17 cellular contexts compared by ENCODE assay signal in genomic region chr12:6775185-6775770, GRCh38. TPM values are rescaled to one million over a fixed set of nuclear protein-coding genes. Genes with fewer than 3 reads are reported as not detected.
DNase-seq lines count a peak whose midpoint lies in the region; ATAC-seq, FAIRE-seq and TF ChIP-seq lines count a peak whose summit lies in the region.
"Had no signal": no experiment of that assay in that cellular context is flagged by ENCODE, and none has a peak within 500 bp of the region (broad histone marks: within the 10 kb centered on the region; RNA-seq: fewer than 3 reads in every experiment).

No MANE protein-coding gene starts in this region.

- no peak for ATAC-seq in activated T-helper 17 cell treated with anti-CD3 and anti-CD28 coated beads, Interleukin-2, amount 50 U/mL, for 72 hours (replicated peaks)
- no peak for ATAC-seq in natural killer cell
- ATAC-seq: left ventricle myocardium superior, SK-N-SH treated with all-trans-retinoic acid at 6 μM for 48 hours had no signal

- intact Hi-C loops in natural killer cell (cut with micrococcal nuclease), result no loop called here
- intact Hi-C loops in posterior cingulate gyrus (cut with DNase I), result loop anchor here (5.0 kb wide), 1 partner anchor 38 kb away; no protein-coding TSS in a partner anchor

- no peak for TF ChIP-seq CTCF in natural killer cell (IDR thresholded peaks at IDR 0.05)

- in situ Hi-C loops in ACHN (cut with HindIII; ENCODE audit: low pct_ligation_motif_present, low pct_unique_long_range_greater_than_20kb, low sequenced_read_pairs), result no loop called here

- peaks cover 67% of the 10 kb centered on the region for H3K4me1 Mint-ChIP-seq in activated T-helper 17 cell treated with anti-CD3 and anti-CD28 coated beads, Interleukin-2, amount 50 U/mL, for 72 hours
- H3K4me1 Mint-ChIP-seq in natural killer cell, result peaks cover 19 to 31% of the 10 kb centered on the region in 2 donors

- H3K4me3 Mint-ChIP-seq in activated T-helper 17 cell treated with anti-CD3 and anti-CD28 coated beads, Interleukin-2, amount 50 U/mL, for 72 hours, result peak overlapping the region; percentile 89
- H3K4me3 Mint-ChIP-seq in natural killer cell, result peak overlapping the region; percentile 21

- peak; percentile 63 for FAIRE-seq in GM18507 (lab: Jason Lieb, UNC)
- FAIRE-seq: G401.6, urothelium cell line had no signal

- H3K27me3 Mint-ChIP-seq in activated T-helper 17 cell treated with anti-CD3 and anti-CD28 coated beads, Interleukin-2, amount 50 U/mL, for 72 hours, result peaks cover 11% of the 10 kb centered on the region
- peaks cover 62 to 74% of the 10 kb centered on the region in 2 donors for H3K27me3 Mint-ChIP-seq in natural killer cell (ENCODE audit: low read depth in 2 of 2)

- H3K9me3 Mint-ChIP-seq in activated T-helper 17 cell treated with anti-CD3 and anti-CD28 coated beads, Interleukin-2, amount 50 U/mL, for 72 hours, result no peaks in the 10 kb centered on the region
- no peaks in the 10 kb centered on the region for H3K9me3 Mint-ChIP-seq in natural killer cell

- H3K36me3 Mint-ChIP-seq in activated T-helper 17 cell treated with anti-CD3 and anti-CD28 coated beads, Interleukin-2, amount 50 U/mL, for 72 hours (ENCODE audit: low read depth), result peaks cover 87% of the 10 kb centered on the region
- no peaks in the 10 kb centered on the region for H3K36me3 Mint-ChIP-seq in natural killer cell

- DNase-seq in DMS53 (lab: John Stamatoyannopoulos, UW) (peak; percentile 40), DMS53 treated with DMSO at 0.1 percent for 48 hours (lab: John Stamatoyannopoulos, UW; ENCODE audit: unreplicated experiment) (no peak), GM18507 (ENCODE audit: extremely low spot score, insufficient read length, low read depth) (no peak), natural killer cell (no peak), NCI-H1092 (lab: John Stamatoyannopoulos, UW) (no peak), posterior cingulate gyrus (no peak), ACHN (no peak)
- DNase-seq: 8988T; NCI-H1105 treated with DMSO at 0.1 percent for 48 hours; NCI-H345; stimulated activated naive CD4-positive, alpha-beta T cell had no signal

- H3K27ac Mint-ChIP-seq in activated T-helper 17 cell treated with anti-CD3 and anti-CD28 coated beads, Interleukin-2, amount 50 U/mL, for 72 hours, result peak overlapping the region; percentile 85
- H3K27ac Mint-ChIP-seq in natural killer cell, result peak overlapping the region in 1 of 2 donors; percentile 45

RNA-seq across cellular contexts. Expression of gene LAG3, which starts 3.0 kb away (rescaled TPM):
- 100 to 1,000 TPM in 1 of 2 donors, 10 to 100 TPM in 1; 45.6 to 206 TPM for total RNA-seq in activated T-helper 17 cell treated with anti-CD3 and anti-CD28 coated beads, Interleukin-2, amount 50 U/mL, for 72 hours
- 1 to 10 TPM in 1 of 3 donors, under 1 TPM in 2; 0.36 to 7.6 (median 0.78) TPM for total RNA-seq in natural killer cell
- total RNA-seq: skeletal muscle tissue had no signal

RNA-seq across cellular contexts. Expression of gene PTMS, which starts 9.1 kb away (rescaled TPM):
- 100 to 1,000 TPM in 1 of 2 donors, 10 to 100 TPM in 1; 71.3 to 161 TPM for total RNA-seq in activated T-helper 17 cell treated with anti-CD3 and anti-CD28 coated beads, Interleukin-2, amount 50 U/mL, for 72 hours
- 10 to 100 TPM in 1 of 3 donors, 1 to 10 TPM in 2; 2.3 to 33.2 (median 2.8) TPM for total RNA-seq in natural killer cell

RNA-seq across cellular contexts. Expression of gene CD4, which starts 14.1 kb away (rescaled TPM):
- 100 to 1,000 TPM; 224 to 261 TPM for total RNA-seq in activated T-helper 17 cell treated with anti-CD3 and anti-CD28 coated beads, Interleukin-2, amount 50 U/mL, for 72 hours
- total RNA-seq in natural killer cell, result 10 to 100 TPM in 1 of 3 donors, 1 to 10 TPM in 2; 8.5 to 10.1 (median 9.8) TPM

RNA-seq across cellular contexts. Expression of gene MLF2, which starts 22.3 kb away (rescaled TPM):
- total RNA-seq in activated T-helper 17 cell treated with anti-CD3 and anti-CD28 coated beads, Interleukin-2, amount 50 U/mL, for 72 hours, result 100 to 1,000 TPM; 132 to 279 TPM
- 100 to 1,000 TPM; 114 to 117 (median 116) TPM for total RNA-seq in natural killer cell

RNA-seq across cellular contexts. Expression of gene GPR162, which starts 46.3 kb away (rescaled TPM):
- under 1 TPM; 0.15 to 0.37 TPM for total RNA-seq in activated T-helper 17 cell treated with anti-CD3 and anti-CD28 coated beads, Interleukin-2, amount 50 U/mL, for 72 hours
- 1 to 10 TPM in 1 of 3 donors, under 1 TPM in 2; 0.39 to 2.1 (median 0.68) TPM for total RNA-seq in natural killer cell

Comparison
In these comparisons a context has a peak if more than half of its experiments do, and no peak if none do; other contexts are left out.
1. RNA of gene LAG3, which starts 3.0 kb away (total RNA-seq): 45.6 to 206 TPM in activated T-helper 17 cell treated with anti-CD3 and anti-CD28 coated beads, Interleukin-2, amount 50 U/mL, for 72 hours; 0.36 to 7.6 TPM in natural killer cell; every median in the first group is over 4 times any median in the second.
2. RNA of gene CD4, which starts 14.1 kb away (total RNA-seq): 224 to 261 TPM in activated T-helper 17 cell treated with anti-CD3 and anti-CD28 coated beads, Interleukin-2, amount 50 U/mL, for 72 hours; 8.5 to 10.1 TPM in natural killer cell; every median in the first group is over 10 times any median in the second.